ENCODE assay signal across 25 cellular contexts in the genomic region with DNA sequence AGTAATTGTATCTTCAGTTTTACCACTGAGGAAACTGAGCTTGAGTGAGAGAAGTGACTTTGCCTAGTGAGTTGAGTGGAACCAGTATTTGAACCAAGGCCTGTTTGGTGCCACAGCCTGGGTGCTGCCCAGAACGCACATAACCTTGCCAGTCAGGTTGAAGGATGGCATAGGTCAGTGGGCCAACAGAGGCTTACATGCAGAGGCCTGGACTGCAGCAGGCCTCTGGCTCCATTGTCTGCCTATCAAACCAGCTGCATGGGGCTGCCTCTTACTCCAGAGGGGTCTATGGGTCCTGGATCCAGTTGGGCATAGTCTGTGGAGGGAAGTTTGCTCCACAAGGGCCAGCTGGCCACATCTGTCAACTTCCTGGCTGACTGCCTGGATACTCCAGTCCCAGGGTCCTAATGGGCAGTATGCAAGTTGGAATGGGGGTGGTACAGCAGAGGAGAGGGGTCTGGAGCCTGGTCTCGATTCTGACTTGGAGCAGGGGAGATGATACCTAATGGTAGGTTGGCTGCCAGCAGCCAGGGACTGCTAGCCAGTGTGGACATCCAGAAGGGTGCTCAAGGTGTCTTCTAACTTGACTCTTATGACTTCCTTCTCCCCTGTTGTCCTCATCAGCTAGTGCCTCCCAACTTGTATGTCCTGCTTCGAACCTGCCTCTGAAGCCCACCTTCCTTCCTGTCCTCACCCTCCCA. TPM values are rescaled to one million over a fixed set of nuclear protein-coding genes. Genes with fewer than 3 reads are reported as not detected.
"Had no signal": no experiment of that assay in that cellular context is flagged by ENCODE, and none has a peak within 500 bp of the region (broad histone marks: within the 10 kb centered on the region; RNA-seq: fewer than 3 reads in every experiment).

No MANE protein-coding gene starts in this region.

- H3K9me3 ChIP-seq: esophagus muscularis mucosa, gastrocnemius medialis, left lung, mucosa of descending colon, sigmoid colon, thoracic aorta had no signal

- H3K4me3 Mint-ChIP-seq: activated CD4-positive, alpha-beta memory T cell treated with anti-CD3 and anti-CD28 coated beads for 36 hours; activated naive CD8-positive, alpha-beta T cell treated with anti-CD3 and anti-CD28 coated beads, Interleukin-2, amount 50 U/mL, for 24 hours; effector memory CD8-positive, alpha-beta T cell; naive B cell had no signal

- H3K36me3 Mint-ChIP-seq: activated CD4-positive, alpha-beta memory T cell treated with anti-CD3 and anti-CD28 coated beads for 36 hours; naive B cell had no signal

- H3K4me1 Mint-ChIP-seq: activated naive CD8-positive, alpha-beta T cell treated with anti-CD3 and anti-CD28 coated beads, Interleukin-2, amount 50 U/mL, for 24 hours had no signal

- FAIRE-seq: keratinocyte had no signal

- H3K4me3 ChIP-seq: cardiac muscle cell, dorsolateral prefrontal cortex, esophagus muscularis mucosa, gastrocnemius medialis, left lung, mucosa of descending colon, sigmoid colon, thoracic aorta had no signal

- H3K36me3 ChIP-seq: cardiac muscle cell, esophagus muscularis mucosa, gastrocnemius medialis, left lung, sigmoid colon, thoracic aorta had no signal

- H3K27ac Mint-ChIP-seq: activated CD4-positive, alpha-beta memory T cell treated with anti-CD3 and anti-CD28 coated beads for 36 hours; activated naive CD8-positive, alpha-beta T cell treated with anti-CD3 and anti-CD28 coated beads, Interleukin-2, amount 50 U/mL, for 24 hours; effector memory CD8-positive, alpha-beta T cell; naive B cell had no signal

- H3K9me3 Mint-ChIP-seq: activated CD4-positive, alpha-beta memory T cell treated with anti-CD3 and anti-CD28 coated beads for 36 hours; activated naive CD8-positive, alpha-beta T cell treated with anti-CD3 and anti-CD28 coated beads, Interleukin-2, amount 50 U/mL, for 24 hours; effector memory CD8-positive, alpha-beta T cell had no signal

- H3K27me3 Mint-ChIP-seq: effector memory CD8-positive, alpha-beta T cell had no signal

- DNase-seq: activated CD4-positive, alpha-beta memory T cell treated with anti-CD3 and anti-CD28 coated beads for 36 hours; activated CD4-positive, alpha-beta T cell treated with anti-CD3 and anti-CD28 coated beads for 48 hours; activated gamma-delta T cell; activated naive CD4-positive, alpha-beta T cell treated with anti-CD3 and anti-CD28 coated beads, Interleukin-2, amount 50 U/mL, for 16 hours; activated naive CD8-positive, alpha-beta T cell treated with anti-CD3 and anti-CD28 coated beads, Interleukin-2, amount 50 U/mL, for 24 hours; activated T-cell treated with anti-CD3 and anti-CD28 coated beads, Interleukin-2, amount 50 U/mL, for 48 hours; dorsolateral prefrontal cortex; effector memory CD8-positive, alpha-beta T cell; gastrocnemius medialis; head of caudate nucleus; left lung; mammary epithelial cell; mucosa of descending colon; naive B cell; stimulated activated CD4-positive, alpha-beta T cell treated with anti-CD3 and anti-CD28 coated beads, Interleukin-4, amount 100 ng/mL, for 1 hour; stimulated activated naive CD4-positive, alpha-beta T cell had no signal

- H3K27me3 ChIP-seq: cardiac muscle cell, dorsolateral prefrontal cortex, esophagus muscularis mucosa, gastrocnemius medialis, left lung, sigmoid colon had no signal

- ATAC-seq: activated naive CD8-positive, alpha-beta T cell treated with anti-CD3 and anti-CD28 coated beads, Interleukin-2, amount 50 U/mL, for 24 hours; effector memory CD8-positive, alpha-beta T cell; gastrocnemius medialis; left lung; mucosa of descending colon; SK-N-SH treated with all-trans-retinoic acid at 6 μM for 48 hours had no signal

- H3K27ac ChIP-seq: cardiac muscle cell, dorsolateral prefrontal cortex, gastrocnemius medialis had no signal

RNA-seq across cellular contexts. Expression of gene RNF112, which starts 11.1 kb away (rescaled TPM):
- total RNA-seq: mammary epithelial cell, renal cortical epithelial cell had no signal
- polyA plus RNA-seq: mammary epithelial cell had no signal

RNA-seq across cellular contexts. Expression of gene MFAP4, which starts 12.9 kb away (rescaled TPM):
- total RNA-seq: activated CD4-positive, alpha-beta memory T cell treated with anti-CD3 and anti-CD28 coated beads for 36 hours; T-helper 2 cell treated with Interferon-gamma antibody and Interleukin-4, amounts not matched to agents 100 ng/mL and 5 ng/mL, for 36 hours had no signal
- polyA plus RNA-seq: keratinocyte, mammary epithelial cell, neural cell had no signal
